13 cellular contexts compared by ENCODE assay signal in the genomic region with DNA sequence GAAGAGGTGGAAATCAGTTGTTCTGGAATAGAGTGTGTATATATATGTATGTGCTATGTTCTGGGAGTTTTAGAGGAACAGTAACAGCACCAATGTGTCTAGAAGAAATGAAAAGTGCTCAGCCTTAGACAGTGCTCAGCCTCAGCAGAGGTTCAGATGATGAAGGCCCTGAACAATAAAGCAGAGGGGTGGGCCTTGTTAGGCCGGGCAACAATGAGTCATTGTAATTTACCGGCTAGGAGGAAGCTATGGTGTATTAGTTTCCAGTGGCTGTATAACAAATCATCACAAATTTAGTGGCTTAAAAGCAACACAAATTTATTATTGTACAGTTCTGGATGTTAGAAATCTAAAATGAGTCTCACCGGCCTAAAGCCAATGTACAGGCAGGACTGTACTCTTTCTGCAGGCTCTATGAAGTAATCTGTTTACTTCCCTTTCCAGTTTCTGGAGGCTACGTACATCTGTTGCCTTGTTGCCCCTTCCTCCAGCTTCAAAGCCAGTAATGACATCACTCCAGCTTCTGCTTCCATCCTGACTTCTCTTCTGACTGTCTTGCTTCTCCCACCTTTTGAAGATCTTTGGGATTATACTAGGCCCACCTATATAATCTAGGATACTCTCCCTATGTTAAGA.
DNase-seq lines count a peak whose midpoint lies in the region; ATAC-seq, FAIRE-seq and TF ChIP-seq lines count a peak whose summit lies in the region.
"Had no signal": no experiment of that assay in that cellular context is flagged by ENCODE, and none has a peak within 500 bp of the region (broad histone marks: within the 10 kb centered on the region; RNA-seq: fewer than 3 reads in every experiment).

No MANE protein-coding gene starts in this region.

- H3K4me3 ChIP-seq in astrocyte (ENCODE audit: insufficient read depth, low read depth, low read length) = no peak overlapping the region
- H3K4me3 ChIP-seq: pancreas had no signal

- no peak overlapping the region for H3K4me3 Mint-ChIP-seq in activated T-cell treated with anti-CD3 and anti-CD28 coated beads, Interleukin-2, amount 50 U/mL, for 72 hours
- no peak overlapping the region for H3K4me3 Mint-ChIP-seq in astrocyte (ENCODE audit: unreplicated experiment)
- H3K4me3 Mint-ChIP-seq: activated naive CD8-positive, alpha-beta T cell had no signal

- H3K4me1 ChIP-seq in astrocyte (ENCODE audit: insufficient read depth, low read length) = no peaks in the 10 kb centered on the region
- H3K4me1 ChIP-seq: pancreas had no signal

- no peaks in the 10 kb centered on the region for H3K27me3 ChIP-seq in astrocyte (ENCODE audit: insufficient read depth, low read length)
- H3K27me3 ChIP-seq: pancreas had no signal

- H3K27ac Mint-ChIP-seq in activated T-cell treated with anti-CD3 and anti-CD28 coated beads, Interleukin-2, amount 50 U/mL, for 72 hours = peak overlapping the region; percentile 34
- H3K27ac Mint-ChIP-seq in astrocyte (ENCODE audit: unreplicated experiment) = peak overlapping the region; percentile 2
- H3K27ac Mint-ChIP-seq: activated naive CD8-positive, alpha-beta T cell had no signal

- no peak for DNase-seq in activated T-cell treated with anti-CD3 and anti-CD28 coated beads, Interleukin-2, amount 50 U/mL, for 72 hours
- no peak for DNase-seq in activated T-cell treated with anti-CD3 and anti-CD28 coated beads, Interleukin-2, amount 50 U/mL, for 1 hour
- DNase-seq in astrocyte (ENCODE audit: low read depth) (peak; percentile 31), iris pigment epithelial cell (ENCODE audit: low read depth) (peak; percentile 12), substantia nigra (lab: John Stamatoyannopoulos, UW) (peak in 5 of 49 donors; percentile 1 to 18 (median 7))
- DNase-seq: activated CD4-positive, alpha-beta T cell treated with anti-CD3 and anti-CD28 coated beads, Interleukin-2, amount 50 U/mL, for 4 hours; islet precursor cell; NCI-H2107; pancreas had no signal

- no peaks in the 10 kb centered on the region for H3K79me2 ChIP-seq in astrocyte (ENCODE audit: insufficient read depth, low read length)

- no peak overlapping the region for H3K4me2 ChIP-seq in astrocyte (ENCODE audit: low read length)

- peaks cover 10% of the 10 kb centered on the region for H3K4me1 Mint-ChIP-seq in activated T-cell treated with anti-CD3 and anti-CD28 coated beads, Interleukin-2, amount 50 U/mL, for 72 hours (ENCODE audit: low read depth)
- H3K4me1 Mint-ChIP-seq in astrocyte (ENCODE audit: low read depth, unreplicated experiment) = peaks cover 20% of the 10 kb centered on the region

- H3K36me3 Mint-ChIP-seq in activated T-cell treated with anti-CD3 and anti-CD28 coated beads, Interleukin-2, amount 50 U/mL, for 72 hours (ENCODE audit: insufficient read depth in 2 of 2) = no peaks in the 10 kb centered on the region
- no peaks in the 10 kb centered on the region for H3K36me3 Mint-ChIP-seq in astrocyte (ENCODE audit: low read depth, unreplicated experiment)

- TF ChIP-seq CTCF in astrocyte (IDR thresholded peaks at IDR 0.05; ENCODE audit: insufficient read depth, low read depth, low read length) = no peak

- ATAC-seq in activated T-cell treated with anti-CD3 and anti-CD28 coated beads, Interleukin-2, amount 50 U/mL, for 72 hours (replicated peaks in 1 of 2) = peak; percentile 53 to 65
- no peak for ATAC-seq in HG03196 (IDR thresholded peaks at IDR 0.05; ENCODE audit: unreplicated experiment)
- no peak for ATAC-seq in HG02642 (IDR thresholded peaks at IDR 0.05; ENCODE audit: poor library complexity, unreplicated experiment)
- no peak for ATAC-seq in HG03354 (IDR thresholded peaks at IDR 0.05; ENCODE audit: poor library complexity, severe bottlenecking, unreplicated experiment)

- peaks cover 40% of the 10 kb centered on the region for H3K27me3 Mint-ChIP-seq in activated T-cell treated with anti-CD3 and anti-CD28 coated beads, Interleukin-2, amount 50 U/mL, for 72 hours (ENCODE audit: low read depth)
- H3K27me3 Mint-ChIP-seq in astrocyte (ENCODE audit: low read depth, unreplicated experiment) = no peaks in the 10 kb centered on the region

- H3K36me3 ChIP-seq in astrocyte (ENCODE audit: insufficient read depth, low read length) = no peaks in the 10 kb centered on the region
- H3K36me3 ChIP-seq: pancreas had no signal

- H2AFZ ChIP-seq in astrocyte (ENCODE audit: low read depth, low read length) = peak overlapping the region; percentile 58

- no peak overlapping the region for H3K27ac ChIP-seq in astrocyte (ENCODE audit: low read depth, low read length)
- peak overlapping the region; percentile 50 for H3K27ac ChIP-seq in substantia nigra (ENCODE audit: low read depth, low read length, poor library complexity, severe bottlenecking)
- H3K27ac ChIP-seq: pancreas had no signal

- H3K9ac ChIP-seq in astrocyte (ENCODE audit: low read length) = no peak overlapping the region

- no peaks in the 10 kb centered on the region for H4K20me1 ChIP-seq in astrocyte (ENCODE audit: insufficient read depth, low read length)

- no peaks in the 10 kb centered on the region for H3K9me3 ChIP-seq in astrocyte (ENCODE audit: insufficient read depth, low read depth, low read length)
- H3K9me3 ChIP-seq: pancreas had no signal

- no peaks in the 10 kb centered on the region for H3K9me3 Mint-ChIP-seq in activated T-cell treated with anti-CD3 and anti-CD28 coated beads, Interleukin-2, amount 50 U/mL, for 72 hours
- no peaks in the 10 kb centered on the region for H3K9me3 Mint-ChIP-seq in astrocyte (ENCODE audit: unreplicated experiment)

- FAIRE-seq in astrocyte (lab: Jason Lieb, UNC) = peak; percentile 29
- FAIRE-seq: pancreas had no signal

Comparison
In these comparisons a context has a peak if more than half of its experiments do, and no peak if none do; other contexts are left out.
1. ATAC-seq: peak in activated T-cell treated with anti-CD3 and anti-CD28 coated beads, Interleukin-2, amount 50 U/mL, for 72 hours (2 of 2); none in HG03196 (single experiment), HG02642 (single experiment) and HG03354 (single experiment).
2. DNase-seq: peak in astrocyte (single experiment) and iris pigment epithelial cell (single experiment); none in activated T-cell treated with anti-CD3 and anti-CD28 coated beads, Interleukin-2, amount 50 U/mL, for 72 hours (0 of 2) and activated T-cell treated with anti-CD3 and anti-CD28 coated beads, Interleukin-2, amount 50 U/mL, for 1 hour (single experiment).